Comparison of ENCODE assay signal across 1 cellular context in the genomic region with DNA sequence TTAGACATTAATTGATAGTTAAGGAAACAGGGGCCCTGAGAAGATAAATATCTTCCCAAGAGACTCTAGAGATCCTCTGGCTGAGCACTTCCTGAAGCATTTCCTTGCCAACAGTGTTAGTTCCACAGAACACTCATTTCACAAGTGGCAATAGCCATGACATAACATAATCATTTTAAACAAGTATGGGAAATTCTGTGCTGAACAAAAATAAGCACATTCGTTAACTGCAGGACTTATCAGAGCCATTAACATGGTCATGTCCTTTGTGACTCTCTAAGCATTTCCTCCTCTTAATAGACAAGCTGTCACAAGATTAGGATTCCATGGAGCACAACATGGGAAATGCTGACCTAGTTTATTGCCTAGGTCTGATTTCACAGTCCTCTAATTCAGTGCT.
TF ChIP-seq lines count a peak whose summit lies in the region.

No MANE protein-coding gene starts in this region.

TF ChIP-seq in K562, 482 proteins besides CTCF, POLR2A, EP300 and RAD21:
- TF ChIP-seq, protein P1, sequence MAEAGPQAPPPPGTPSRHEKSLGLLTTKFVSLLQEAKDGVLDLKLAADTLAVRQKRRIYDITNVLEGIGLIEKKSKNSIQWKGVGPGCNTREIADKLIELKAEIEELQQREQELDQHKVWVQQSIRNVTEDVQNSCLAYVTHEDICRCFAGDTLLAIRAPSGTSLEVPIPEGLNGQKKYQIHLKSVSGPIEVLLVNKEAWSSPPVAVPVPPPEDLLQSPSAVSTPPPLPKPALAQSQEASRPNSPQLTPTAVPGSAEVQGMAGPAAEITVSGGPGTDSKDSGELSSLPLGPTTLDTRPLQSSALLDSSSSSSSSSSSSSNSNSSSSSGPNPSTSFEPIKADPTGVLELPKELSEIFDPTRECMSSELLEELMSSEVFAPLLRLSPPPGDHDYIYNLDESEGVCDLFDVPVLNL (CRISPR knock-in tag; IDR thresholded peaks at IDR 0.05; ENCODE audit: low read depth): no peak
- peak; percentile 59 for TF ChIP-seq RBM25 (IDR thresholded peaks at IDR 0.05; ENCODE audit: low read depth, low read length, severe bottlenecking)
- TF ChIP-seq ZNF239 (CRISPR knock-in tag; IDR thresholded peaks at IDR 0.05): peak; percentile 98
TF ChIP-seq in K562: peak in this region for 2.
